ENCODE assay signal across 1 cellular context in genomic region chr6:31795616-31796298, GRCh38.
TF ChIP-seq lines count a peak whose summit lies in the region.

VARS1 (minus strand) TSS chr6:31795752; CDS start chr6:31795217, 535 bp downstream.

TF ChIP-seq in HepG2, 621 proteins besides CTCF, POLR2A, EP300 and RAD21 (continued from another document and continues in another):
- peak; percentile 87 for TF ChIP-seq POGK (CRISPR knock-in tag; conservative IDR thresholded peaks at IDR 0.05)
- TF ChIP-seq DNMT1 (CRISPR knock-in tag; IDR thresholded peaks at IDR 0.05): peak; percentile 90
- 0 out of 2 replicates have a peak, but pooled peaks have one; percentile 40 for TF ChIP-seq ZNF552 (CRISPR knock-in tag; IDR thresholded peaks at IDR 0.05; ENCODE audit: borderline replicate concordance)
- TF ChIP-seq ZKSCAN8 (CRISPR knock-in tag; IDR thresholded peaks at IDR 0.05; ENCODE audit: borderline replicate concordance): peak; percentile 19; the same call in 1 of the 2 replicates
- TF ChIP-seq SPEN (CRISPR knock-in tag; IDR thresholded peaks at IDR 0.05; ENCODE audit: low read depth): peak; percentile 97
- peak; percentile 78 for TF ChIP-seq ADNP (CRISPR knock-in tag; IDR thresholded peaks at IDR 0.05)
- TF ChIP-seq HNRNPK (IDR thresholded peaks at IDR 0.05; ENCODE audit: low read depth, low read length, poor library complexity, severe bottlenecking): peak; percentile 68
- no peak for TF ChIP-seq FOXA1 (IDR thresholded peaks at IDR 0.05)
- TF ChIP-seq FOXA1 (CRISPR knock-in tag; IDR thresholded peaks at IDR 0.05): peak; percentile 42; the same call in 1 of the 2 replicates
- TF ChIP-seq FUBP1 (CRISPR knock-in tag; IDR thresholded peaks at IDR 0.05; ENCODE audit: borderline replicate concordance): no peak
- TF ChIP-seq ZZZ3 (CRISPR knock-in tag; IDR thresholded peaks at IDR 0.05; ENCODE audit: borderline replicate concordance): peak; percentile 71; the same call in 1 of the 2 replicates
- TF ChIP-seq ZNF761 (CRISPR knock-in tag; conservative IDR thresholded peaks at IDR 0.05): peak; percentile 96
- 0 out of 2 replicates have a peak, but pooled peaks have one; percentile 34 for TF ChIP-seq XBP1 (CRISPR knock-in tag; IDR thresholded peaks at IDR 0.05)
- peak; percentile 67 for TF ChIP-seq ZNF580 (CRISPR knock-in tag; IDR thresholded peaks at IDR 0.05; ENCODE audit: borderline replicate concordance, low read depth)
- no peak for TF ChIP-seq ZBTB8A (CRISPR knock-in tag; IDR thresholded peaks at IDR 0.05; ENCODE audit: borderline replicate concordance, low read depth)
- TF ChIP-seq HDAC1 (CRISPR knock-in tag; IDR thresholded peaks at IDR 0.05): peak; percentile 94
- no peak for TF ChIP-seq ZNF24 (IDR thresholded peaks at IDR 0.05)
- peak; percentile 64; the same call in 1 of the 2 replicates for TF ChIP-seq CBFB (CRISPR knock-in tag; IDR thresholded peaks at IDR 0.05)
- 0 out of 2 replicates have a peak, but pooled peaks have one; percentile 14 for TF ChIP-seq ZBTB34 (CRISPR knock-in tag; IDR thresholded peaks at IDR 0.05)
- TF ChIP-seq ZNF350 (CRISPR knock-in tag; IDR thresholded peaks at IDR 0.05; ENCODE audit: borderline replicate concordance, low read depth): peak; percentile 69; the same call in 1 of the 2 replicates
- TF ChIP-seq ZMAT5 (CRISPR knock-in tag; IDR thresholded peaks at IDR 0.05; ENCODE audit: borderline replicate concordance, low read depth): no peak
- TF ChIP-seq CEBPB (IDR thresholded peaks at IDR 0.05; ENCODE audit: borderline replicate concordance, low read depth, low read length): no peak
- peak; percentile 33; the same call in 1 of the 2 replicates for TF ChIP-seq PPARG (CRISPR knock-in tag; conservative IDR thresholded peaks at IDR 0.05)
- TF ChIP-seq ZNF776 (CRISPR knock-in tag; IDR thresholded peaks at IDR 0.05): no peak
- TF ChIP-seq SMAD1 (CRISPR knock-in tag; IDR thresholded peaks at IDR 0.05; ENCODE audit: borderline replicate concordance, low read depth): peak; percentile 60; the same call in 1 of the 2 replicates
- TF ChIP-seq ZNF274 (CRISPR knock-in tag; IDR thresholded peaks at IDR 0.05): peak; percentile 69; the same call in 1 of the 2 replicates
- TF ChIP-seq ZBTB46 (CRISPR knock-in tag; IDR thresholded peaks at IDR 0.05; ENCODE audit: borderline replicate concordance): peak; percentile 89
- TF ChIP-seq BRD4 (CRISPR knock-in tag; IDR thresholded peaks at IDR 0.05): no peak; the same call in 1 of the 2 replicates
- TF ChIP-seq MAZ (IDR thresholded peaks at IDR 0.05; ENCODE audit: borderline replicate concordance, low read depth, low read length): peak; percentile 85
- TF ChIP-seq MAZ (CRISPR knock-in tag; IDR thresholded peaks at IDR 0.05; ENCODE audit: low read depth): peak; percentile 99
- TF ChIP-seq PHF20 (CRISPR knock-in tag; IDR thresholded peaks at IDR 0.05): peak; percentile 76
- peak; percentile 56; the same call in 1 of the 2 replicates for TF ChIP-seq ZNF44 (CRISPR knock-in tag; IDR thresholded peaks at IDR 0.05)
- peak; percentile 76; the same call in 1 of the 2 replicates for TF ChIP-seq ZNF678 (CRISPR knock-in tag; IDR thresholded peaks at IDR 0.05)
- TF ChIP-seq ZNF224 (CRISPR knock-in tag; IDR thresholded peaks at IDR 0.05): peak; percentile 80; the same call in 1 of the 2 replicates
- peak; percentile 55; the same call in 1 of the 2 replicates for TF ChIP-seq PRDM15 (CRISPR knock-in tag; IDR thresholded peaks at IDR 0.05)
- no peak for TF ChIP-seq NKX3-1 (CRISPR knock-in tag; IDR thresholded peaks at IDR 0.05)
- 0 out of 2 replicates have a peak, but pooled peaks have one; percentile 30 for TF ChIP-seq ZNF136 (CRISPR knock-in tag; IDR thresholded peaks at IDR 0.05; ENCODE audit: low read depth)
- no peak; the same call in 1 of the 2 replicates for TF ChIP-seq NCOA2 (CRISPR knock-in tag; IDR thresholded peaks at IDR 0.05)
- TF ChIP-seq ZNF484 (CRISPR knock-in tag; IDR thresholded peaks at IDR 0.05; ENCODE audit: borderline replicate concordance, low read depth): no peak
- peak; percentile 72; the same call in 1 of the 2 replicates for TF ChIP-seq ZNF724P (CRISPR knock-in tag; IDR thresholded peaks at IDR 0.05; ENCODE audit: borderline replicate concordance)
- TF ChIP-seq GFI1 (CRISPR knock-in tag; IDR thresholded peaks at IDR 0.05; ENCODE audit: borderline replicate concordance): 0 out of 2 replicates have a peak, but pooled peaks have one; percentile 46
- TF ChIP-seq ZNF607 (CRISPR knock-in tag; IDR thresholded peaks at IDR 0.05; ENCODE audit: borderline replicate concordance): peak; percentile 74
- peak; percentile 78 for TF ChIP-seq IRF2 (CRISPR knock-in tag; IDR thresholded peaks at IDR 0.05)
- 0 out of 2 replicates have a peak, but pooled peaks have one; percentile 9 for TF ChIP-seq CHD2 (IDR thresholded peaks at IDR 0.05; ENCODE audit: low read depth, low read length)
- TF ChIP-seq GABPA (IDR thresholded peaks at IDR 0.05; ENCODE audit: low read depth, low read length): peak; percentile 58
- TF ChIP-seq GABPA (CRISPR knock-in tag; IDR thresholded peaks at IDR 0.05; ENCODE audit: low read depth): peak; percentile 71
- TF ChIP-seq ZNF451 (CRISPR knock-in tag; IDR thresholded peaks at IDR 0.05): peak; percentile 56; the same call in 1 of the 2 replicates
- no peak for TF ChIP-seq ZNF605 (CRISPR knock-in tag; IDR thresholded peaks at IDR 0.05)
- TF ChIP-seq HINFP (CRISPR knock-in tag; IDR thresholded peaks at IDR 0.05; ENCODE audit: low read depth): peak; percentile 87
- peak; percentile 87; the same call in 1 of the 2 replicates for TF ChIP-seq ZNF816 (CRISPR knock-in tag; IDR thresholded peaks at IDR 0.05; ENCODE audit: borderline replicate concordance)
- TF ChIP-seq CENPX (CRISPR knock-in tag; IDR thresholded peaks at IDR 0.05): no peak
- TF ChIP-seq GPBP1L1 (CRISPR knock-in tag; IDR thresholded peaks at IDR 0.05): no peak
- peak; percentile 97 for TF ChIP-seq ZSCAN31 (CRISPR knock-in tag; IDR thresholded peaks at IDR 0.05; ENCODE audit: low read depth)
- peak; percentile 89 for TF ChIP-seq MEIS1 (CRISPR knock-in tag; IDR thresholded peaks at IDR 0.05; ENCODE audit: borderline replicate concordance)
- peak; percentile 64 for TF ChIP-seq POLR2G (IDR thresholded peaks at IDR 0.05; ENCODE audit: low read depth, low read length)
- 0 out of 2 replicates have a peak, but pooled peaks have one; percentile 45 for TF ChIP-seq CAMTA2 (CRISPR knock-in tag; IDR thresholded peaks at IDR 0.05; ENCODE audit: borderline replicate concordance)
- TF ChIP-seq ZNF124 (CRISPR knock-in tag; IDR thresholded peaks at IDR 0.05): no peak; the same call in 1 of the 2 replicates
- peak; percentile 80; the same call in 1 of the 2 replicates for TF ChIP-seq ZNF563 (CRISPR knock-in tag; IDR thresholded peaks at IDR 0.05)
- TF ChIP-seq TBP (CRISPR knock-in tag; IDR thresholded peaks at IDR 0.05): peak; percentile 34; the same call in 1 of the 2 replicates
- no peak for TF ChIP-seq ZKSCAN5 (CRISPR knock-in tag; IDR thresholded peaks at IDR 0.05)
